Comparison of ENCODE assay signal across 8 cellular contexts in the genomic region with DNA sequence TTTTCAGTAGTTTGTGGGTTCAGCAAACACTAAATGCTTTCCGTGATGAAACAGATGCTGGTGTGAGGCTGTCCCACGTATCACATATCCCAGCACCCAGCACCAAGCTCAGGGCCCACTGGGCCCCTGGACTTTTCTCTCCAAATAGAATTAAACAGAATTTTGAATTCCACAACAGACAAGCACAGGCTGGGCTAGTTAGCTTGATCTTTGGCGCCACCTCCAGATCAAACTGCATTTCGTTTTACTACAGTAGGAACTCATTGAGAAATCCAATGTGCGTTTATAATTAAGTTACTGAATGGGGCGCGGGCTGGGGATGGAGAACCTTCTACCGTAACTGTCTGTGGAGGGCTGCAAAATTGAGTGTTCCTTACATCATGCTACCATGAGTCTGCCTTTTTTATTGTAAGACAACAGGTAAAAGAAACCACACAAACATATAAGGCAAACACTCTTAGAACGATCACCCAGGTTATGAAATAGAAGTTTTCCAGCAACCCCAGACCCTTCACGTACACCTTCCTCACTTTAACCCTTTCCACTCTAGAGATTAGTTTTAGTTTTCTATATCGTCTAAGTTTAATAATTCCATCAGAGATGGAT.
DNase-seq lines count a peak whose midpoint lies in the region; ATAC-seq and TF ChIP-seq lines count a peak whose summit lies in the region.

No MANE protein-coding gene starts in this region.

- intact Hi-C loops in activated CD4-positive, alpha-beta memory T cell treated with anti-CD3 and anti-CD28 coated beads for 36 hours (cut with micrococcal nuclease), result loop anchor here (1.0 to 5.0 kb wide), 2 partner anchors 381 to 444 kb away; no protein-coding TSS in a partner anchor

- peaks cover 12% of the 10 kb centered on the region for H3K9me3 Mint-ChIP-seq in activated CD4-positive, alpha-beta memory T cell treated with anti-CD3 and anti-CD28 coated beads for 36 hours
- peaks cover 9% of the 10 kb centered on the region for H3K9me3 Mint-ChIP-seq in neural crest cell

- no peak for ATAC-seq in GM18870 (IDR thresholded peaks at IDR 0.05; ENCODE audit: unreplicated experiment)
- ATAC-seq in GM21529 (IDR thresholded peaks at IDR 0.05; ENCODE audit: unreplicated experiment), result no peak

- no peaks in the 10 kb centered on the region for H3K27me3 Mint-ChIP-seq in activated CD4-positive, alpha-beta memory T cell treated with anti-CD3 and anti-CD28 coated beads for 36 hours
- H3K27me3 Mint-ChIP-seq in neural crest cell (ENCODE audit: low read depth), result no peaks in the 10 kb centered on the region

- H3K4me1 Mint-ChIP-seq in activated CD4-positive, alpha-beta memory T cell treated with anti-CD3 and anti-CD28 coated beads for 36 hours (ENCODE audit: low read depth), result peaks cover 4% of the 10 kb centered on the region
- peaks cover 11% of the 10 kb centered on the region for H3K4me1 Mint-ChIP-seq in neural crest cell

- DNase-seq in AG04449 (ENCODE audit: low read depth, low spot score) (no peak), GM20000 (ENCODE audit: low spot score) (peak; percentile 43), NCI-H345 treated with DMSO at 0.1 percent for 48 hours (lab: John Stamatoyannopoulos, UW; ENCODE audit: unreplicated experiment) (peak; percentile 10), fibroblast of pulmonary artery (ENCODE audit: low read depth) (peak; percentile 83), neural crest cell (ENCODE audit: low read depth, low spot score) (peak; percentile 65)
- peak; percentile 59 for DNase-seq in activated CD4-positive, alpha-beta memory T cell treated with anti-CD3 and anti-CD28 coated beads for 36 hours

- H3K4me3 Mint-ChIP-seq in activated CD4-positive, alpha-beta memory T cell treated with anti-CD3 and anti-CD28 coated beads for 36 hours, result no peak overlapping the region
- no peak overlapping the region for H3K4me3 Mint-ChIP-seq in neural crest cell

- H3K4me3 ChIP-seq in AG04449 (ENCODE audit: low read depth, low read length) (no peak overlapping the region), fibroblast of pulmonary artery (replicated peaks; ENCODE audit: low read depth, low read length) (no peak overlapping the region)

- POLR2A ChIA-PET in AG04449 (lab: Yijun Ruan, JAX), result no interaction called here
- POLR2A ChIA-PET in activated CD4-positive, alpha-beta memory T cell treated with anti-CD3 and anti-CD28 coated beads for 36 hours (lab: Charles Lee), result no interaction called here

- H3K36me3 Mint-ChIP-seq in activated CD4-positive, alpha-beta memory T cell treated with anti-CD3 and anti-CD28 coated beads for 36 hours, result peaks cover 22% of the 10 kb centered on the region
- peaks cover 29% of the 10 kb centered on the region for H3K36me3 Mint-ChIP-seq in neural crest cell (ENCODE audit: low read depth)

- CTCF ChIA-PET in AG04449 (lab: Yijun Ruan, JAX), result interaction anchor here (0.6 to 7.3 kb wide), 37 partner anchors 8 to 728 kb away, joined by 3 to 98 read pairs (median 3); partner anchors contain the start of gene SALL4
- CTCF ChIA-PET in activated CD4-positive, alpha-beta memory T cell treated with anti-CD3 and anti-CD28 coated beads for 36 hours (lab: Charles Lee), result interaction anchor here (0.7 to 3.4 kb wide), 9 partner anchors 44 to 1141 kb away, joined by 3 to 17 read pairs (median 6); no protein-coding TSS in a partner anchor

- H3K27ac Mint-ChIP-seq in activated CD4-positive, alpha-beta memory T cell treated with anti-CD3 and anti-CD28 coated beads for 36 hours, result no peak overlapping the region
- no peak overlapping the region for H3K27ac Mint-ChIP-seq in neural crest cell (ENCODE audit: unreplicated experiment)

- peak; percentile 51 for TF ChIP-seq CTCF in AG04449 (IDR thresholded peaks at IDR 0.05; ENCODE audit: insufficient read depth, low read length, missing control alignments)
- no peak for TF ChIP-seq CTCF in GM20000 (IDR thresholded peaks at IDR 0.05; ENCODE audit: extremely low read depth, missing control alignments)
- peak; percentile 67 for TF ChIP-seq CTCF in fibroblast of pulmonary artery (IDR thresholded peaks at IDR 0.05; ENCODE audit: low read length, missing control alignments)
- peak; percentile 83 for TF ChIP-seq CTCF in neural crest cell (conservative IDR thresholded peaks at IDR 0.05)
